Comparison of ENCODE assay signal across 1 cellular context in the genomic region with DNA sequence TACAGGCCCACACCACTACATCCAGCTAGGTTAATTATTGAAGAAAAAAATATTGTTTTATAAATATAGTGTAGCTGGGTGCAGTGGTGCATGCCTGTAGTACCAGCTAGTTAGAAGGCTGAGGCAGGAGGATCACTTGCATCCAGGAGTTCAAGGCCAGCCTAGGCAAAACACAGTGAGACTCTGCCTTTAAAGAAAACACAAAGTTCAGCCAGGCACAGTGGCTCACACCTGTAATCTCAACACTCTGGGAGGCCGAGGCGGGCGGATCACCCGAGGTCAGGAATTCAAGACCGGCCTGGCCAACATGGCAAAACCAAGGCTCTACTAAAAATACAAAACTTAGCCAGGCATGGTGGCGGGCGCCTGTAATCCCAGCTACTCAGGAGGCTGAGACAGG.
TF ChIP-seq lines count a peak whose summit lies in the region.

No MANE protein-coding gene starts in this region.

TF ChIP-seq in HepG2, 621 proteins besides CTCF, POLR2A, EP300 and RAD21 (continued from another document):
- TF ChIP-seq, protein P1, sequence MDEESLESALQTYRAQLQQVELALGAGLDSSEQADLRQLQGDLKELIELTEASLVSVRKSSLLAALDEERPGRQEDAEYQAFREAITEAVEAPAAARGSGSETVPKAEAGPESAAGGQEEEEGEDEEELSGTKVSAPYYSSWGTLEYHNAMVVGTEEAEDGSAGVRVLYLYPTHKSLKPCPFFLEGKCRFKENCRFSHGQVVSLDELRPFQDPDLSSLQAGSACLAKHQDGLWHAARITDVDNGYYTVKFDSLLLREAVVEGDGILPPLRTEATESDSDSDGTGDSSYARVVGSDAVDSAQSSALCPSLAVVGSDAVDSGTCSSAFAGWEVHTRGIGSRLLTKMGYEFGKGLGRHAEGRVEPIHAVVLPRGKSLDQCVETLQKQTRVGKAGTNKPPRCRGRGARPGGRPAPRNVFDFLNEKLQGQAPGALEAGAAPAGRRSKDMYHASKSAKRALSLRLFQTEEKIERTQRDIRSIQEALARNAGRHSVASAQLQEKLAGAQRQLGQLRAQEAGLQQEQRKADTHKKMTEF (CRISPR knock-in tag; IDR thresholded peaks at IDR 0.05), result peak; percentile 27; the same call in 1 of the 2 replicates
- peak; percentile 54 for TF ChIP-seq HNF4A (CRISPR knock-in tag; IDR thresholded peaks at IDR 0.05)
- TF ChIP-seq, protein P2, sequence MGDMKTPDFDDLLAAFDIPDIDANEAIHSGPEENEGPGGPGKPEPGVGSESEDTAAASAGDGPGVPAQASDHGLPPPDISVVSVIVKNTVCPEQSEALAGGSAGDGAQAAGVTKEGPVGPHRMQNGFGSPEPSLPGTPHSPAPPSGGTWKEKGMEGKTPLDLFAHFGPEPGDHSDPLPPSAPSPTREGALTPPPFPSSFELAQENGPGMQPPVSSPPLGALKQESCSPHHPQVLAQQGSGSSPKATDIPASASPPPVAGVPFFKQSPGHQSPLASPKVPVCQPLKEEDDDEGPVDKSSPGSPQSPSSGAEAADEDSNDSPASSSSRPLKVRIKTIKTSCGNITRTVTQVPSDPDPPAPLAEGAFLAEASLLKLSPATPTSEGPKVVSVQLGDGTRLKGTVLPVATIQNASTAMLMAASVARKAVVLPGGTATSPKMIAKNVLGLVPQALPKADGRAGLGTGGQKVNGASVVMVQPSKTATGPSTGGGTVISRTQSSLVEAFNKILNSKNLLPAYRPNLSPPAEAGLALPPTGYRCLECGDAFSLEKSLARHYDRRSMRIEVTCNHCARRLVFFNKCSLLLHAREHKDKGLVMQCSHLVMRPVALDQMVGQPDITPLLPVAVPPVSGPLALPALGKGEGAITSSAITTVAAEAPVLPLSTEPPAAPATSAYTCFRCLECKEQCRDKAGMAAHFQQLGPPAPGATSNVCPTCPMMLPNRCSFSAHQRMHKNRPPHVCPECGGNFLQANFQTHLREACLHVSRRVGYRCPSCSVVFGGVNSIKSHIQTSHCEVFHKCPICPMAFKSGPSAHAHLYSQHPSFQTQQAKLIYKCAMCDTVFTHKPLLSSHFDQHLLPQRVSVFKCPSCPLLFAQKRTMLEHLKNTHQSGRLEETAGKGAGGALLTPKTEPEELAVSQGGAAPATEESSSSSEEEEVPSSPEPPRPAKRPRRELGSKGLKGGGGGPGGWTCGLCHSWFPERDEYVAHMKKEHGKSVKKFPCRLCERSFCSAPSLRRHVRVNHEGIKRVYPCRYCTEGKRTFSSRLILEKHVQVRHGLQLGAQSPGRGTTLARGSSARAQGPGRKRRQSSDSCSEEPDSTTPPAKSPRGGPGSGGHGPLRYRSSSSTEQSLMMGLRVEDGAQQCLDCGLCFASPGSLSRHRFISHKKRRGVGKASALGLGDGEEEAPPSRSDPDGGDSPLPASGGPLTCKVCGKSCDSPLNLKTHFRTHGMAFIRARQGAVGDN (CRISPR knock-in tag; IDR thresholded peaks at IDR 0.05), result peak; percentile 25; the same call in 1 of the 2 replicates
- 0 out of 2 replicates have a peak, but pooled peaks have one; percentile 25 for TF ChIP-seq PITX1 (CRISPR knock-in tag; IDR thresholded peaks at IDR 0.05)
